In genomic region chr21:45643021-45643980, GRCh38 we compare ENCODE assay signal across 8 cellular contexts. TPM values are rescaled to one million over a fixed set of nuclear protein-coding genes. Genes with fewer than 3 reads are reported as not detected.
A peak's percentile ranks its signal among the peaks of the same experiment; 100 is the strongest.
DNase-seq lines count a peak whose midpoint lies in the region; ATAC-seq, FAIRE-seq and TF ChIP-seq lines count a peak whose summit lies in the region.

Gene PCBP3, plus strand, starts transcription at chr21:45643725. Its CDS starts 206,361 bp downstream, at chr21:45850086.

- H3K27me3 Mint-ChIP-seq in endothelial cell (ENCODE audit: unreplicated experiment), result peaks cover 13% of the 10 kb centered on the region

- TF ChIP-seq CTCF in endothelial cell (IDR thresholded peaks at IDR 0.05; ENCODE audit: unreplicated experiment), result no peak

- DNase-seq in AG20443 (ENCODE audit: low spot score), result peak; percentile 91
- DNase-seq in GM19239 (ENCODE audit: insufficient read length, low spot score), result peak; percentile 96
- peak; percentile 95 for DNase-seq in NCI-H82 treated with DMSO at 0.1 percent for 48 hours (lab: John Stamatoyannopoulos, UW; ENCODE audit: unreplicated experiment)
- DNase-seq in activated CD8-positive, alpha-beta memory T cell treated with anti-CD3 and anti-CD28 coated beads, Interleukin-2, amount 50 U/mL, for 24 hours (ENCODE audit: extremely low read depth), result peak; percentile 80
- DNase-seq in endothelial cell (ENCODE audit: low spot score), result peak; percentile 98
- DNase-seq in middle frontal gyrus (ENCODE audit: extremely low spot score, low spot score), result peak; percentile 76
- peak; percentile 68 to 82 for DNase-seq in stimulated activated CD8-positive, alpha-beta memory T cell treated with anti-CD3 and anti-CD28 coated beads, Interleukin-15, amount 100 ng/mL, for 4 hours (ENCODE audit: low read depth in 2 of 2)

- peak within 1 kb of the TSS; percentile 68 for H3K27ac Mint-ChIP-seq in endothelial cell (ENCODE audit: unreplicated experiment)

- peak; percentile 69 for ATAC-seq in HG03520 (IDR thresholded peaks at IDR 0.05; ENCODE audit: unreplicated experiment)

- peaks cover 6% of the 10 kb centered on the region for H3K4me1 Mint-ChIP-seq in endothelial cell (ENCODE audit: unreplicated experiment)

- H3K36me3 Mint-ChIP-seq in endothelial cell (ENCODE audit: low read depth, unreplicated experiment), result no peaks in the 10 kb centered on the region

- H3K4me3 Mint-ChIP-seq in endothelial cell (ENCODE audit: unreplicated experiment), result peak within 1 kb of the TSS; percentile 90

- FAIRE-seq in GM19239 (lab: Jason Lieb, UNC), result peak; percentile 78

- no peaks in the 10 kb centered on the region for H3K9me3 Mint-ChIP-seq in endothelial cell (ENCODE audit: unreplicated experiment)

RNA-seq across cellular contexts. Expression of gene PCBP3, which starts in this region (rescaled TPM):
- 2.5 TPM for total RNA-seq in endothelial cell (ENCODE audit: unreplicated experiment)

Comparison
In these comparisons a context has a peak if more than half of its experiments do, and no peak if none do; other contexts are left out.
1. Peak in every context shown above with its lines: DNase-seq and ATAC-seq.